ENCODE assay signal across 33 cellular contexts in genomic region chr1:53162621-53163020, GRCh38. TPM values are rescaled to one million over a fixed set of nuclear protein-coding genes. Genes with fewer than 3 reads are reported as not detected.
"Had no signal": no experiment of that assay in that cellular context is flagged by ENCODE, and none has a peak within 500 bp of the region (broad histone marks: within the 10 kb centered on the region; RNA-seq: fewer than 3 reads in every experiment).

No MANE protein-coding gene starts in this region.

- H2AFZ ChIP-seq: hepatocyte, parathyroid adenoma had no signal

- H3K27ac ChIP-seq: epithelial cell of prostate, foreskin keratinocyte, gastroesophageal sphincter, heart left ventricle, hepatocyte, left lung, neutrophil, parathyroid adenoma, right atrium auricular region, sigmoid colon, testis, tibial artery had no signal

- DNase-seq: effector CD8-positive, alpha-beta T cell; endodermal cell; foreskin keratinocyte; heart left ventricle; left cardiac atrium; left lung; mesenchymal stem cell; mucosa of descending colon; naive B cell; sigmoid colon; stimulated activated CD4-positive, alpha-beta T cell treated with anti-CD3 and anti-CD28 coated beads, Interleukin-2, amount 100 ng/mL, for 24 hours; stimulated activated CD4-positive, alpha-beta T cell treated with anti-CD3 and anti-CD28 coated beads, Interleukin-4, amount 100 ng/mL, for 24 hours; stimulated activated naive CD8-positive, alpha-beta T cell treated with anti-CD3 and anti-CD28 coated beads, Interleukin-15, Interleukin-2, amounts not matched to agents 100 U/mL and 50 U/mL, for 24 hours; substantia nigra; testis; tibial artery had no signal

- H3K27me3 ChIP-seq: gastroesophageal sphincter, left lung, right atrium auricular region, sigmoid colon, testis, tibial artery had no signal

- H3K9ac ChIP-seq: parathyroid adenoma had no signal

- H3K79me2 ChIP-seq: hepatocyte, parathyroid adenoma had no signal

- H3K4me1 ChIP-seq: foreskin keratinocyte, gastroesophageal sphincter, left lung, parathyroid adenoma, right atrium auricular region, sigmoid colon, testis, tibial artery had no signal

- H3K4me2 ChIP-seq: hepatocyte had no signal

- H3K36me3 ChIP-seq: gastroesophageal sphincter, heart left ventricle, left lung, neutrophil, right atrium auricular region, sigmoid colon, tibial artery had no signal

- H3K9me3 ChIP-seq: gastroesophageal sphincter, heart left ventricle, left lung, mucosa of descending colon, neutrophil, right atrium auricular region, sigmoid colon, testis, tibial artery had no signal

- H3K4me3 ChIP-seq: gastroesophageal sphincter, heart left ventricle, hepatocyte, left lung, mucosa of descending colon, right atrium auricular region, sigmoid colon, testis, tibial artery had no signal

- ATAC-seq: esophagus mucosa; foreskin keratinocyte; gastroesophageal sphincter; heart left ventricle; left cardiac atrium; left lung; mucosa of descending colon; natural killer cell treated with Interleukin-12 subunit alpha and Interleukin-12 subunit beta and Interleukin-15 and Interleukin-18, amount 100 ng/mL, for 72 hours; stimulated activated effector memory CD8-positive, alpha-beta T cell treated with anti-CD3 and anti-CD28 coated beads, Interleukin-12 subunit alpha, Interleukin-12 subunit beta, amount 100 ng/mL, for 72 hours; stimulated activated naive CD8-positive, alpha-beta T cell treated with anti-CD3 and anti-CD28 coated beads, Interleukin-15, Interleukin-2, amounts not matched to agents 100 U/mL and 50 U/mL, for 24 hours had no signal

RNA-seq across cellular contexts. Expression of gene SLC1A7, which starts 20.2 kb away (rescaled TPM):
- total RNA-seq: esophagus mucosa, foreskin keratinocyte, hepatocyte, kidney epithelial cell, lower leg skin, lung microvascular endothelial cell, mesothelial cell of epicardium, neural crest cell, progenitor cell of endocrine pancreas, skeletal muscle tissue, urinary bladder had no signal
- polyA plus RNA-seq: foreskin keratinocyte, hepatocyte had no signal
